In genomic region chr16:48574766-48575165, GRCh38 we compare ENCODE assay signal across 1 cellular context.
TF ChIP-seq lines count a peak whose summit lies in the region.

No MANE protein-coding gene starts in this region.

TF ChIP-seq in IMR-90, 13 proteins besides CTCF, POLR2A, EP300 and RAD21 (continued from another document):
- TF ChIP-seq, protein P1, sequence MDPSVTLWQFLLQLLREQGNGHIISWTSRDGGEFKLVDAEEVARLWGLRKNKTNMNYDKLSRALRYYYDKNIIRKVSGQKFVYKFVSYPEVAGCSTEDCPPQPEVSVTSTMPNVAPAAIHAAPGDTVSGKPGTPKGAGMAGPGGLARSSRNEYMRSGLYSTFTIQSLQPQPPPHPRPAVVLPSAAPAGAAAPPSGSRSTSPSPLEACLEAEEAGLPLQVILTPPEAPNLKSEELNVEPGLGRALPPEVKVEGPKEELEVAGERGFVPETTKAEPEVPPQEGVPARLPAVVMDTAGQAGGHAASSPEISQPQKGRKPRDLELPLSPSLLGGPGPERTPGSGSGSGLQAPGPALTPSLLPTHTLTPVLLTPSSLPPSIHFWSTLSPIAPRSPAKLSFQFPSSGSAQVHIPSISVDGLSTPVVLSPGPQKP (IDR thresholded peaks at IDR 0.05; ENCODE audit: borderline replicate concordance, low read depth, low read length), result no peak
- TF ChIP-seq, protein P2, sequence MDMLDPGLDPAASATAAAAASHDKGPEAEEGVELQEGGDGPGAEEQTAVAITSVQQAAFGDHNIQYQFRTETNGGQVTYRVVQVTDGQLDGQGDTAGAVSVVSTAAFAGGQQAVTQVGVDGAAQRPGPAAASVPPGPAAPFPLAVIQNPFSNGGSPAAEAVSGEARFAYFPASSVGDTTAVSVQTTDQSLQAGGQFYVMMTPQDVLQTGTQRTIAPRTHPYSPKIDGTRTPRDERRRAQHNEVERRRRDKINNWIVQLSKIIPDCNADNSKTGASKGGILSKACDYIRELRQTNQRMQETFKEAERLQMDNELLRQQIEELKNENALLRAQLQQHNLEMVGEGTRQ (IDR thresholded peaks at IDR 0.05; ENCODE audit: low read depth, low read length), result no peak
- TF ChIP-seq RFX5 (IDR thresholded peaks at IDR 0.05; ENCODE audit: low read depth, low read length) (no peak), NFE2L2 (IDR thresholded peaks at IDR 0.05; ENCODE audit: low read depth, low read length) (no peak)
